18 cellular contexts compared by ENCODE assay signal in the genomic region with DNA sequence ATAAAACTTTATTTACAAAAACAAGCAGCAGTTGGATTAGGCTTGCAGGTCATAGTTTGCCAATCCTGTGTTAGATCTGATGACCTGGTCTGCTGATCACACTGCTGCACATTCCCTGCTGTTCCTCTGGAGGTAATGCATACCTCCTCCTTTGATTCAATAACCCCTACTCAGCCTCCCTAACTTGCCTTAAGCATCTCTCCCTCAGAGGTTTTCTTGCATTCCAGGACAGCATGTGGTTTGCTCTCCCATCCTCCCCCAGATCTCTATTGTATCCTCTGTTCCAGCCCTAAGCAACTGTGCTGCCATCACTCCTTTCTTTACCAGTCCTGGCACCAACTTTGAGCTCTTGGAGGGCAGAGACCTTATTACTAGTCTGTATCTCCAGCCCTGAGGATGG.
DNase-seq lines count a peak whose midpoint lies in the region; ATAC-seq, FAIRE-seq and TF ChIP-seq lines count a peak whose summit lies in the region.
"Had no signal": no experiment of that assay in that cellular context is flagged by ENCODE, and none has a peak within 500 bp of the region (broad histone marks: within the 10 kb centered on the region; RNA-seq: fewer than 3 reads in every experiment).

No MANE protein-coding gene starts in this region.

- H3K4me2 ChIP-seq in GM23338 (no peak overlapping the region), K562 (ENCODE audit: insufficient read depth, low read length) (no peak overlapping the region)
- H3K4me2 ChIP-seq: BLaER1 had no signal

- no peak overlapping the region for H3K27ac Mint-ChIP-seq in GM23338
- H3K27ac Mint-ChIP-seq: CD14-positive monocyte; CD4-positive, alpha-beta memory T cell; HFFc6 had no signal

- no peak overlapping the region for H2AFZ ChIP-seq in GM23338
- H2AFZ ChIP-seq in K562 (ENCODE audit: low read depth, low read length) = no peak overlapping the region

- in situ Hi-C loops in K562 (cut with MboI) = no loop called here
- in situ Hi-C loops in GM13976 (cut with MboI; ENCODE audit: low sequenced_read_pairs, unreplicated experiment) = no loop called here

- no peak for TF ChIP-seq EP300 in K562 (IDR thresholded peaks at IDR 0.05; ENCODE audit: low read length)

- TF ChIP-seq POLR2A in K562 (conservative IDR thresholded peaks at IDR 0.05) (no peak), breast epithelium (IDR thresholded peaks at IDR 0.05) (no peak)

- no peaks in the 10 kb centered on the region for H3K36me3 Mint-ChIP-seq in GM23338 (ENCODE audit: low read depth)
- H3K36me3 Mint-ChIP-seq: CD14-positive monocyte; CD4-positive, alpha-beta memory T cell had no signal

- H3K4me3 ChIP-seq in GM23338 (no peak overlapping the region), K562 (no peak overlapping the region), breast epithelium (no peak overlapping the region)
- H3K4me3 ChIP-seq: BLaER1 had no signal

- H3K9me1 ChIP-seq in K562 (ENCODE audit: control insufficient read depth, insufficient read depth, low read length) = no peaks in the 10 kb centered on the region

- TF ChIP-seq CTCF in GM23338 (conservative IDR thresholded peaks at IDR 0.05; ENCODE audit: low read depth in 2 of 2) = no peak
- TF ChIP-seq CTCF in K562 (IDR thresholded peaks at IDR 0.05 in 2 of 3, conservative IDR thresholded peaks at IDR 0.05 in 1 of 3; ENCODE audit: insufficient read depth in 2 of 3, low read depth in 1 of 3, low read length in 3 of 3) = no peak
- no peak for TF ChIP-seq CTCF in GM13976 (IDR thresholded peaks at IDR 0.05; ENCODE audit: borderline replicate concordance, control extremely low read depth, extremely low read depth, insufficient read depth, missing control alignments)
- TF ChIP-seq CTCF in breast epithelium (IDR thresholded peaks at IDR 0.05) = no peak

- H3F3A ChIP-seq in GM23338 (replicated peaks; ENCODE audit: low read depth) = no peaks in the 10 kb centered on the region

- intact Hi-C loops in K562 (cut with micrococcal nuclease) (no loop called here), breast epithelium (cut with DNase I; ENCODE audit: low total_unique reads) (no loop called here)

- no peaks in the 10 kb centered on the region for H3K4me1 ChIP-seq in GM23338 (ENCODE audit: insufficient read depth)
- H3K4me1 ChIP-seq in K562 (replicated peaks in 1 of 2; ENCODE audit: control insufficient read depth in 2 of 2, insufficient read depth in 2 of 2, low read length in 2 of 2) = no peaks in the 10 kb centered on the region
- H3K4me1 ChIP-seq in breast epithelium = no peaks in the 10 kb centered on the region
- H3K4me1 ChIP-seq: BLaER1 had no signal

- no peak for FAIRE-seq in K562 (lab: Jason Lieb, UNC)
- FAIRE-seq: H54 had no signal

- H3K9ac ChIP-seq in K562 (ENCODE audit: insufficient read depth in 1 of 2, low read depth in 2 of 2, low read length in 2 of 2) = no peak overlapping the region
- H3K9ac ChIP-seq: BLaER1 had no signal

- ATAC-seq in GM23338 (peak; percentile 84), K562 (no peak), GM19351 (IDR thresholded peaks at IDR 0.05; ENCODE audit: unreplicated experiment) (no peak)
- ATAC-seq: HCT116 had no signal

- no peaks in the 10 kb centered on the region for H3K9me3 Mint-ChIP-seq in GM23338

- DNase-seq in GM23338 (ENCODE audit: low spot score) (peak; percentile 27), K562 (ENCODE audit: extremely low read depth in 1 of 4, low spot score in 3 of 4) (no peak), iPS-NIHi7 (ENCODE audit: extremely low spot score) (peak; percentile 22), GM13976 (ENCODE audit: low spot score) (no peak), breast epithelium (ENCODE audit: low spot score in 2 of 2) (no peak)
- DNase-seq in activated naive CD4-positive, alpha-beta T cell treated with Interleukin-2 at 50 U/mL for 16 hours = no peak
- DNase-seq: 8988T; CD4-positive, alpha-beta memory T cell; DMS153; DMS79; GF-D8; HFFc6 had no signal

- H3K27ac ChIP-seq in GM23338 (ENCODE audit: low read depth) = no peak overlapping the region
- H3K27ac ChIP-seq in K562 (ENCODE audit: extremely low read depth, low read depth, low read length) = no peak overlapping the region
- no peak overlapping the region for H3K27ac ChIP-seq in breast epithelium
- H3K27ac ChIP-seq: BLaER1, HL-60 had no signal

- no peak for TF ChIP-seq RAD21 in K562 (CRISPR knock-in tag; conservative IDR thresholded peaks at IDR 0.05 in 1 of 2, IDR thresholded peaks at IDR 0.05 in 1 of 2)

- H3K27me3 Mint-ChIP-seq in GM23338 (ENCODE audit: insufficient read depth, low read depth, poor library complexity) = peaks cover 7% of the 10 kb centered on the region
- H3K27me3 Mint-ChIP-seq: CD4-positive, alpha-beta memory T cell had no signal

- CTCF ChIA-PET in K562 (lab: Yijun Ruan, JAX; ENCODE audit: low intra/inter-chr PET ratio) = no interaction called here

- H3K27me3 ChIP-seq in GM23338 (ENCODE audit: insufficient read depth) = no peaks in the 10 kb centered on the region
- H3K27me3 ChIP-seq in K562 (ENCODE audit: control insufficient read depth in 2 of 2, insufficient read depth in 2 of 2, low read length in 2 of 2) = no peaks in the 10 kb centered on the region
- H3K27me3 ChIP-seq in breast epithelium = no peaks in the 10 kb centered on the region
- H3K27me3 ChIP-seq: BLaER1 had no signal

- peaks cover 8% of the 10 kb centered on the region for H3K4me1 Mint-ChIP-seq in GM23338
- H3K4me1 Mint-ChIP-seq: CD14-positive monocyte; CD4-positive, alpha-beta memory T cell had no signal

- H3K4me3 Mint-ChIP-seq in GM23338 = no peak overlapping the region
- H3K4me3 Mint-ChIP-seq: CD14-positive monocyte; CD4-positive, alpha-beta memory T cell; HFFc6 had no signal

- H3K9me3 ChIP-seq in K562 (replicated peaks; ENCODE audit: control insufficient read depth, insufficient read depth, low read depth, low read length) = no peaks in the 10 kb centered on the region
- H3K9me3 ChIP-seq in breast epithelium = no peaks in the 10 kb centered on the region
- H3K9me3 ChIP-seq: BLaER1 had no signal

- H3K79me2 ChIP-seq in GM23338 (replicated peaks; ENCODE audit: insufficient read depth) (no peaks in the 10 kb centered on the region), K562 (ENCODE audit: control insufficient read depth, insufficient read depth, low read length) (no peaks in the 10 kb centered on the region)

- no TSS peak for BruUV-seq in K562 (replicated peaks; lab: Mats Ljungman, UMichigan)

- H3K36me3 ChIP-seq in GM23338 (ENCODE audit: insufficient read depth) (no peaks in the 10 kb centered on the region), K562 (ENCODE audit: control insufficient read depth, insufficient read depth, low read length) (no peaks in the 10 kb centered on the region), breast epithelium (no peaks in the 10 kb centered on the region)
- H3K36me3 ChIP-seq: BLaER1 had no signal

- 0 out of 2 replicates have a peak, but pooled peaks cover 8% of the 10 kb centered on the region for H3K9me2 ChIP-seq in GM23338 (ENCODE audit: insufficient read depth)

- POLR2A ChIA-PET in K562 (lab: Yijun Ruan, JAX) = no interaction called here

- H4K20me1 ChIP-seq in GM23338 (replicated peaks; ENCODE audit: insufficient read depth) (no peaks in the 10 kb centered on the region), K562 (replicated peaks; ENCODE audit: control insufficient read depth, insufficient read depth, low read length) (no peaks in the 10 kb centered on the region; the same call in 1 of the 2 replicates)

TF ChIP-seq in GM23338, 12 proteins besides CTCF, POLR2A, EP300 and RAD21 (continues in another document):
- TF ChIP-seq ZNF114 (CRISPR knock-in tag; IDR thresholded peaks at IDR 0.05) (no peak), CREB1 (CRISPR knock-in tag; IDR thresholded peaks at IDR 0.05; ENCODE audit: low read depth) (no peak), JUNB (IDR thresholded peaks at IDR 0.05; ENCODE audit: unreplicated experiment) (no peak), EZH2 (IDR thresholded peaks at IDR 0.05; ENCODE audit: low read depth, unreplicated experiment) (no peak)

TF ChIP-seq in K562, 482 proteins besides CTCF, POLR2A, EP300 and RAD21 (continues in another document):
- TF ChIP-seq, protein P1, sequence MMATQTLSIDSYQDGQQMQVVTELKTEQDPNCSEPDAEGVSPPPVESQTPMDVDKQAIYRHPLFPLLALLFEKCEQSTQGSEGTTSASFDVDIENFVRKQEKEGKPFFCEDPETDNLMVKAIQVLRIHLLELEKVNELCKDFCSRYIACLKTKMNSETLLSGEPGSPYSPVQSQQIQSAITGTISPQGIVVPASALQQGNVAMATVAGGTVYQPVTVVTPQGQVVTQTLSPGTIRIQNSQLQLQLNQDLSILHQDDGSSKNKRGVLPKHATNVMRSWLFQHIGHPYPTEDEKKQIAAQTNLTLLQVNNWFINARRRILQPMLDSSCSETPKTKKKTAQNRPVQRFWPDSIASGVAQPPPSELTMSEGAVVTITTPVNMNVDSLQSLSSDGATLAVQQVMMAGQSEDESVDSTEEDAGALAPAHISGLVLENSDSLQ (IDR thresholded peaks at IDR 0.05) = no peak
- TF ChIP-seq KDM5B (IDR thresholded peaks at IDR 0.05; ENCODE audit: insufficient replicate concordance, low read depth, low read length) = no peak

Comparison
In these comparisons a context has a peak if more than half of its experiments do, and no peak if none do; other contexts are left out.
1. DNase-seq: peak in GM23338 (single experiment) and iPS-NIHi7 (single experiment); none in K562 (0 of 4), GM13976 (single experiment), activated naive CD4-positive, alpha-beta T cell treated with Interleukin-2 at 50 U/mL for 16 hours (single experiment) and breast epithelium (0 of 2).